Comparison of ENCODE assay signal across 16 cellular contexts in genomic region chr10:58796242-58796641, GRCh38.
DNase-seq lines count a peak whose midpoint lies in the region; FAIRE-seq and TF ChIP-seq lines count a peak whose summit lies in the region.
"Had no signal": no experiment of that assay in that cellular context is flagged by ENCODE, and none has a peak within 500 bp of the region (broad histone marks: within the 10 kb centered on the region; RNA-seq: fewer than 3 reads in every experiment).

No MANE protein-coding gene starts in this region.

- H3F3A ChIP-seq in neural cell (ENCODE audit: insufficient read depth, low read length, poor library complexity, severe bottlenecking): no peaks in the 10 kb centered on the region

- H3K27ac ChIP-seq in neural cell (ENCODE audit: low read length) (peak overlapping the region; percentile 92), coronary artery (no peak overlapping the region), vagina (no peak overlapping the region)
- H3K27ac ChIP-seq: psoas muscle had no signal

- TF ChIP-seq POLR2A in vagina (IDR thresholded peaks at IDR 0.05): no peak

- TF ChIP-seq RAD21 in neural cell (conservative IDR thresholded peaks at IDR 0.05): peak; percentile 43

- peak overlapping the region; percentile 44 for H2AFZ ChIP-seq in neural cell (ENCODE audit: low read depth, low read length)

- H4K20me1 ChIP-seq in neural cell (ENCODE audit: insufficient read depth): no peaks in the 10 kb centered on the region

- H3K4me3 ChIP-seq in adipocyte (ENCODE audit: low read length): no peak overlapping the region
- H3K4me3 ChIP-seq in epithelial cell of esophagus (ENCODE audit: low read length): no peak overlapping the region
- H3K4me3 ChIP-seq in neural cell (ENCODE audit: low read length): peak overlapping the region; percentile 57
- H3K4me3 ChIP-seq in coronary artery: no peak overlapping the region
- no peak overlapping the region for H3K4me3 ChIP-seq in vagina
- H3K4me3 ChIP-seq: psoas muscle had no signal

- DNase-seq in D341Med (ENCODE audit: low spot score) (peak; percentile 52), adipocyte (ENCODE audit: low read depth) (no peak), epithelial cell of esophagus (ENCODE audit: low read depth) (peak; percentile 74), coronary artery (ENCODE audit: low spot score) (no peak), HTR-8/SVneo (ENCODE audit: insufficient read length, low spot score) (no peak), hepatic stellate cell (ENCODE audit: low spot score) (no peak), vagina (ENCODE audit: extremely low spot score in 2 of 2) (no peak)
- DNase-seq: activated CD4-positive, alpha-beta T cell treated with anti-CD3 and anti-CD28 coated beads for 1 hour; activated effector memory CD4-positive, alpha-beta T cell treated with Interleukin-2 at 50 U/mL for 16 hours; EL; hippocampal formation; left colon; NCI-H510A; psoas muscle; SIG-M5 had no signal

- H3K9me2 ChIP-seq in neural cell (ENCODE audit: insufficient read depth, low read length): no peaks in the 10 kb centered on the region

- TF ChIP-seq EP300 in neural cell (conservative IDR thresholded peaks at IDR 0.05; ENCODE audit: poor library complexity, severe bottlenecking): peak; percentile 74

- H3K79me2 ChIP-seq in neural cell (replicated peaks; ENCODE audit: insufficient read depth, low read length): peaks cover 8% of the 10 kb centered on the region

- H3K9me3 ChIP-seq in adipocyte (ENCODE audit: control insufficient read depth, low read length): no peaks in the 10 kb centered on the region
- no peaks in the 10 kb centered on the region for H3K9me3 ChIP-seq in neural cell (ENCODE audit: low read length)
- no peaks in the 10 kb centered on the region for H3K9me3 ChIP-seq in vagina
- H3K9me3 ChIP-seq: psoas muscle had no signal

- TF ChIP-seq CTCF in epithelial cell of esophagus (IDR thresholded peaks at IDR 0.05; ENCODE audit: insufficient read depth, low read depth, low read length, missing control alignments): no peak
- TF ChIP-seq CTCF in neural cell (IDR thresholded peaks at IDR 0.05; ENCODE audit: poor library complexity, severe bottlenecking): no peak
- no peak for TF ChIP-seq CTCF in coronary artery (IDR thresholded peaks at IDR 0.05)
- no peak for TF ChIP-seq CTCF in vagina (IDR thresholded peaks at IDR 0.05)

- peak overlapping the region; percentile 77 for H3K4me2 ChIP-seq in neural cell (ENCODE audit: low read length)

- no peak for FAIRE-seq in HTR-8/SVneo (lab: Jason Lieb, UNC)

- intact Hi-C loops in vagina (cut with DNase I): no loop called here

- H3K9ac ChIP-seq in adipocyte (ENCODE audit: low read length): peak overlapping the region; percentile 56
- H3K9ac ChIP-seq in neural cell (ENCODE audit: low read length): peak overlapping the region; percentile 67

- H3K36me3 ChIP-seq in adipocyte (ENCODE audit: control insufficient read depth, insufficient read depth, low read length, severe bottlenecking) (peaks cover 61% of the 10 kb centered on the region), neural cell (ENCODE audit: insufficient read depth, low read length) (no peaks in the 10 kb centered on the region), vagina (no peaks in the 10 kb centered on the region)

- no peaks in the 10 kb centered on the region for H3K27me3 ChIP-seq in adipocyte (replicated peaks; ENCODE audit: control insufficient read depth, insufficient read depth, low read length)
- H3K27me3 ChIP-seq in neural cell (ENCODE audit: insufficient read depth, low read depth, low read length): no peaks in the 10 kb centered on the region
- no peaks in the 10 kb centered on the region for H3K27me3 ChIP-seq in vagina

- H3K4me1 ChIP-seq in adipocyte (ENCODE audit: control insufficient read depth, insufficient read depth, low read length): peaks cover 24% of the 10 kb centered on the region
- no peaks in the 10 kb centered on the region for H3K4me1 ChIP-seq in vagina
- H3K4me1 ChIP-seq: psoas muscle had no signal

TF ChIP-seq in neural cell, 6 proteins besides CTCF, POLR2A, EP300 and RAD21:
- TF ChIP-seq SMC3 (conservative IDR thresholded peaks at IDR 0.05; ENCODE audit: poor library complexity) (peak; percentile 51), EZH2 (IDR thresholded peaks at IDR 0.05; ENCODE audit: borderline replicate concordance, insufficient read depth, low read length, poor library complexity, severe bottlenecking) (no peak), MXI1 (conservative IDR thresholded peaks at IDR 0.05; ENCODE audit: poor library complexity, severe bottlenecking) (peak; percentile 49), TAF1 (IDR thresholded peaks at IDR 0.05; ENCODE audit: low read depth) (no peak), POLR2AphosphoS5 (IDR thresholded peaks at IDR 0.05) (peak; percentile 57), REST (IDR thresholded peaks at IDR 0.05; ENCODE audit: borderline replicate concordance) (peak; percentile 89)

Comparison
In these comparisons a context has a peak if more than half of its experiments do, and no peak if none do; other contexts are left out.
1. DNase-seq: peak in D341Med (single experiment) and epithelial cell of esophagus (single experiment); none in adipocyte (single experiment), coronary artery (single experiment), HTR-8/SVneo (single experiment), hepatic stellate cell (single experiment) and vagina (0 of 2).